Comparison of ENCODE assay signal across 23 cellular contexts in the genomic region with DNA sequence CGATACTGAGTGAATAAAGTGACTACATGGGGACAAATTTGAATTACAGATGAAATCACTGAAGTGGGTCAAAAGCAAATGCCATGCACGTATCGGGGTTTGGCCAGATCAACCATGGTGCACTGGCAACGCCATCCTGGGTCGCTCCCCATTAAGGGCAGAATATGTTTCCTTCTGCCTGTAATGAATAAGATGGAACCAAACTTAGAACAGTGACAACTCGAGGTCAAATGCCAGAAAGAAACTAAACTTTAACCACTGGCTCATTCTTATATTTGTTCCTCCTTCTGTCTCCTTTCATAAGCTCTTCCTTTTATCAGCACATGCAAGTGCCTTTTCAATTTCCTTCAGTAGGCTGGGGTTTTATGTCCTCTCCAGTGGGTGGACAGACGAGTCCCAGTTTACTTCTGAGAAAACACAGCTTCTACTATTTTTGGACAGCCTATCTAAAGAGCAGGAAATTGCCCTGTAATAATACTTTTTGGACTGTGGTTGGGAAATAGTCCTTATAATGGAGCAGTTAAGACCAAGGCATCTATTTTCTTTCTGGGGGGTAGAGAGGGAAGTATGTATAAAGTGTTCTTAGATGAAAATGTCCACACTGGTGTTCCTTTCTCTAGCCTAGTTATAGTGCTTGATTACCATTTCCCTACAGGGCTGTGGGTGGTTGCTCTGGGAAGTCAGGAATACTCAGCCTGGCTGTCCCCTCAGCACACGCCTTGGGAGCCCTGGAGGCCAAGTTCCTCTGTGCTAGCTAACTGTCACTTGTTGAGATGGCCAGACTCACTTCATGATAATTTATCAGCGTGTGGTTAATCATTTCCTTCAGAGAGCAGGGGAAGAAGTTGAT.
DNase-seq lines count a peak whose midpoint lies in the region; ATAC-seq and TF ChIP-seq lines count a peak whose summit lies in the region.
"Had no signal": no experiment of that assay in that cellular context is flagged by ENCODE, and none has a peak within 500 bp of the region (broad histone marks: within the 10 kb centered on the region; RNA-seq: fewer than 3 reads in every experiment).

No MANE protein-coding gene starts in this region.

- H3K27me3 ChIP-seq in spleen (replicated peaks in 1 of 7): no peaks in the 10 kb centered on the region
- H3K27me3 ChIP-seq: sigmoid colon, tibial nerve had no signal

- WGBS in spleen, 5 donors: 32 to 50% (median 43%) methylated on average over 9 of the region's 9 CpGs

- H3K27ac ChIP-seq in spleen: peak overlapping the region in 6 of 8 donors; percentile 13 to 61 (median 52)
- H3K27ac ChIP-seq: C4-2B, sigmoid colon, tibial nerve, WERI-Rb-1 had no signal

- peak; percentile 95 for DNase-seq in KBM-7
- DNase-seq in NOMO-1 treated with DMSO at 0.1 percent for 48 hours (lab: John Stamatoyannopoulos, UW; ENCODE audit: unreplicated experiment): peak; percentile 95
- DNase-seq in spleen: no peak
- no peak for DNase-seq in NCI-H146 treated with DMSO at 0.1 percent for 48 hours (lab: John Stamatoyannopoulos, UW; ENCODE audit: unreplicated experiment)
- no peak for DNase-seq in SHP77 (lab: John Stamatoyannopoulos, UW)
- DNase-seq: activated CD4-positive, alpha-beta memory T cell treated with anti-CD3 and anti-CD28 coated beads, Interleukin-2, amount 10 ng/mL, durations not matched to agents 7 days and 5 days; activated naive CD8-positive, alpha-beta T cell treated with anti-CD3 and anti-CD28 coated beads, Interleukin-2, amount 50 U/mL, for 24 hours; caudate nucleus; DMS79 treated with DMSO at 0.1 percent for 48 hours; effector memory CD8-positive, alpha-beta T cell; hippocampal formation; kidney glomerular epithelial cell; NCI-H1417; NK-92 treated with Interleukin-12 subunit alpha and Interleukin-12 subunit beta, amount 100 ng/mL, for 24 hours; sigmoid colon; SK-N-SH; stimulated activated CD4-positive, alpha-beta T cell treated with anti-CD3 and anti-CD28 coated beads, Interleukin-4, amount 100 ng/mL, for 4 hours; WERI-Rb-1 had no signal

- H3K4me1 Mint-ChIP-seq in dendritic cell treated with granulocyte-macrophage colony-stimulating factor and Interleukin-4, amounts not matched to agents 40 ng/mL and 50 ng/mL, for 4 days (ENCODE audit: low read depth): peaks cover 39% of the 10 kb centered on the region
- H3K4me1 Mint-ChIP-seq: activated CD4-positive, alpha-beta memory T cell treated with anti-CD3 and anti-CD28 coated beads, Interleukin-2, amount 10 ng/mL, durations not matched to agents 7 days and 5 days; activated naive CD8-positive, alpha-beta T cell treated with anti-CD3 and anti-CD28 coated beads, Interleukin-2, amount 50 U/mL, for 24 hours had no signal

- H3K27ac Mint-ChIP-seq in dendritic cell treated with granulocyte-macrophage colony-stimulating factor and Interleukin-4, amounts not matched to agents 40 ng/mL and 50 ng/mL, for 4 days: peak overlapping the region; percentile 72
- H3K27ac Mint-ChIP-seq: activated CD4-positive, alpha-beta memory T cell treated with anti-CD3 and anti-CD28 coated beads, Interleukin-2, amount 10 ng/mL, durations not matched to agents 7 days and 5 days; activated naive CD8-positive, alpha-beta T cell treated with anti-CD3 and anti-CD28 coated beads, Interleukin-2, amount 50 U/mL, for 24 hours; activated T-helper 1 cell treated with anti-CD3 and anti-CD28 coated beads, Interleukin-12 subunit alpha, Interleukin-12 subunit beta, Interleukin-2, Interleukin-4 antibody, amounts not matched to agents 30 ng/mL and 10 ng/mL and 1 ng/mL, durations not matched to agents 14 hours and 24 hours and 36 hours; effector memory CD8-positive, alpha-beta T cell had no signal

- H3K9me3 Mint-ChIP-seq in dendritic cell treated with granulocyte-macrophage colony-stimulating factor and Interleukin-4, amounts not matched to agents 40 ng/mL and 50 ng/mL, for 4 days: no peaks in the 10 kb centered on the region
- H3K9me3 Mint-ChIP-seq: activated CD4-positive, alpha-beta memory T cell treated with anti-CD3 and anti-CD28 coated beads, Interleukin-2, amount 10 ng/mL, durations not matched to agents 7 days and 5 days; activated naive CD8-positive, alpha-beta T cell treated with anti-CD3 and anti-CD28 coated beads, Interleukin-2, amount 50 U/mL, for 24 hours; activated T-helper 1 cell treated with anti-CD3 and anti-CD28 coated beads, Interleukin-12 subunit alpha, Interleukin-12 subunit beta, Interleukin-2, Interleukin-4 antibody, amounts not matched to agents 30 ng/mL and 10 ng/mL and 1 ng/mL, durations not matched to agents 14 hours and 24 hours and 36 hours; effector memory CD8-positive, alpha-beta T cell had no signal

- H3K36me3 ChIP-seq in spleen: peaks cover 0 to 10% (median 0%) of the 10 kb centered on the region in 6 donors

- no peak overlapping the region for H3K4me3 ChIP-seq in spleen
- H3K4me3 ChIP-seq: sigmoid colon, tibial nerve had no signal

- no peak overlapping the region for H3K4me3 Mint-ChIP-seq in dendritic cell treated with granulocyte-macrophage colony-stimulating factor and Interleukin-4, amounts not matched to agents 40 ng/mL and 50 ng/mL, for 4 days
- H3K4me3 Mint-ChIP-seq: activated CD4-positive, alpha-beta memory T cell treated with anti-CD3 and anti-CD28 coated beads, Interleukin-2, amount 10 ng/mL, durations not matched to agents 7 days and 5 days; activated naive CD8-positive, alpha-beta T cell treated with anti-CD3 and anti-CD28 coated beads, Interleukin-2, amount 50 U/mL, for 24 hours; activated T-helper 1 cell treated with anti-CD3 and anti-CD28 coated beads, Interleukin-12 subunit alpha, Interleukin-12 subunit beta, Interleukin-2, Interleukin-4 antibody, amounts not matched to agents 30 ng/mL and 10 ng/mL and 1 ng/mL, durations not matched to agents 14 hours and 24 hours and 36 hours; effector memory CD8-positive, alpha-beta T cell had no signal

- H3K4me1 ChIP-seq in spleen: peaks cover 0 to 27% (median 5%) of the 10 kb centered on the region in 6 donors
- H3K4me1 ChIP-seq: sigmoid colon, tibial nerve had no signal

- H3K27me3 Mint-ChIP-seq in dendritic cell treated with granulocyte-macrophage colony-stimulating factor and Interleukin-4, amounts not matched to agents 40 ng/mL and 50 ng/mL, for 4 days: no peaks in the 10 kb centered on the region
- H3K27me3 Mint-ChIP-seq: activated naive CD8-positive, alpha-beta T cell treated with anti-CD3 and anti-CD28 coated beads, Interleukin-2, amount 50 U/mL, for 24 hours had no signal

- in situ Hi-C loops in KBM-7 (cut with MboI; ENCODE audit: low pct_unique_long_range_greater_than_20kb, low sequenced_read_pairs): no loop called here

- intact Hi-C loops in dendritic cell treated with granulocyte-macrophage colony-stimulating factor and Interleukin-4, amounts not matched to agents 40 ng/mL and 50 ng/mL, for 4 days (cut with micrococcal nuclease): loop anchor here (5.0 kb wide), 1 partner anchor 116 kb away; a partner anchor contains a TSS
- intact Hi-C loops in spleen (cut with DNase I; ENCODE audit: low total_unique reads): no loop called here

- peaks cover 92% of the 10 kb centered on the region for H3K36me3 Mint-ChIP-seq in dendritic cell treated with granulocyte-macrophage colony-stimulating factor and Interleukin-4, amounts not matched to agents 40 ng/mL and 50 ng/mL, for 4 days (ENCODE audit: low read depth)

- no peak for TF ChIP-seq POLR2A in spleen (IDR thresholded peaks at IDR 0.05)

- no peaks in the 10 kb centered on the region for H3K9me3 ChIP-seq in spleen
- H3K9me3 ChIP-seq: sigmoid colon, SK-N-SH, tibial nerve had no signal

- TF ChIP-seq CTCF in spleen (IDR thresholded peaks at IDR 0.05 in 8 of 11, conservative IDR thresholded peaks at IDR 0.05 in 3 of 11): no peak

- ATAC-seq in HG02852 (IDR thresholded peaks at IDR 0.05; ENCODE audit: unreplicated experiment): no peak
- ATAC-seq: activated naive CD8-positive, alpha-beta T cell treated with anti-CD3 and anti-CD28 coated beads, Interleukin-2, amount 50 U/mL, for 24 hours; effector memory CD8-positive, alpha-beta T cell had no signal

Comparison
In these comparisons a context has a peak if more than half of its experiments do, and no peak if none do; other contexts are left out.
1. DNase-seq: peak in KBM-7 (single experiment) and NOMO-1 treated with DMSO at 0.1 percent for 48 hours (single experiment); none in spleen (single experiment), NCI-H146 treated with DMSO at 0.1 percent for 48 hours (single experiment) and SHP77 (0 of 2).